14 cellular contexts compared by ENCODE assay signal in genomic region chr7:25831901-25832411, GRCh38.
DNase-seq lines count a peak whose midpoint lies in the region; ATAC-seq and TF ChIP-seq lines count a peak whose summit lies in the region.
"Had no signal": no experiment of that assay in that cellular context is flagged by ENCODE, and none has a peak within 500 bp of the region (broad histone marks: within the 10 kb centered on the region; RNA-seq: fewer than 3 reads in every experiment).

No MANE protein-coding gene starts in this region.

- CTCF ChIA-PET in CD8-positive, alpha-beta memory T cell (lab: Charles Lee) = no interaction called here

- DNase-seq in NCI-H69 (lab: John Stamatoyannopoulos, UW) = peak; percentile 47
- peak; percentile 95 for DNase-seq in cerebellar cortex (ENCODE audit: low spot score)
- DNase-seq in mesothelial cell of epicardium (ENCODE audit: low spot score in 2 of 2, unreplicated experiment in 2 of 2) = no peak
- DNase-seq in CD8-positive, alpha-beta memory T cell = no peak
- DNase-seq in EL = no peak
- DNase-seq: activated T-cell treated with anti-CD3 and anti-CD28 coated beads, Interleukin-2, amount 50 U/mL, for 1 hour; body of pancreas; CD4-positive, CD25-positive, alpha-beta regulatory T cell; NCI-H524 treated with DMSO at 0.1 percent for 48 hours; SIG-M5 had no signal

- H3K9me3 Mint-ChIP-seq in mesothelial cell of epicardium = peaks cover 14% of the 10 kb centered on the region
- no peaks in the 10 kb centered on the region for H3K9me3 Mint-ChIP-seq in CD8-positive, alpha-beta memory T cell
- H3K9me3 Mint-ChIP-seq: CD4-positive, CD25-positive, alpha-beta regulatory T cell; natural killer cell treated with Interleukin-12 subunit alpha and Interleukin-12 subunit beta and Interleukin-15 and Interleukin-18, amount 100 ng/mL, for 72 hours had no signal

- H3K27ac ChIP-seq in stomach smooth muscle (ENCODE audit: low read length) = peak overlapping the region; percentile 62
- H3K27ac ChIP-seq in CD8-positive, alpha-beta memory T cell (ENCODE audit: low read depth, low read length) = no peak overlapping the region
- H3K27ac ChIP-seq: body of pancreas, HL-60 had no signal

- no peaks in the 10 kb centered on the region for H3K9me3 ChIP-seq in stomach smooth muscle (ENCODE audit: control insufficient read depth in 2 of 2, low read length in 2 of 2)
- no peaks in the 10 kb centered on the region for H3K9me3 ChIP-seq in CD8-positive, alpha-beta memory T cell (ENCODE audit: low read length)
- H3K9me3 ChIP-seq: body of pancreas had no signal

- POLR2A ChIA-PET in CD8-positive, alpha-beta memory T cell (lab: Charles Lee) = no interaction called here

- ATAC-seq in HG03139 (IDR thresholded peaks at IDR 0.05; ENCODE audit: unreplicated experiment) = no peak
- ATAC-seq: natural killer cell treated with Interleukin-12 subunit alpha and Interleukin-12 subunit beta and Interleukin-15 and Interleukin-18, amount 100 ng/mL, for 72 hours had no signal

- no peaks in the 10 kb centered on the region for H3K36me3 ChIP-seq in stomach smooth muscle (ENCODE audit: control insufficient read depth in 2 of 2, insufficient read depth in 2 of 2, low read length in 2 of 2)
- no peaks in the 10 kb centered on the region for H3K36me3 ChIP-seq in CD8-positive, alpha-beta memory T cell (ENCODE audit: insufficient read depth, low read length)

- no peak overlapping the region for H3K9ac ChIP-seq in stomach smooth muscle (ENCODE audit: low read length in 2 of 2)

- peaks cover 1% of the 10 kb centered on the region for H3K36me3 Mint-ChIP-seq in mesothelial cell of epicardium
- no peaks in the 10 kb centered on the region for H3K36me3 Mint-ChIP-seq in CD8-positive, alpha-beta memory T cell
- H3K36me3 Mint-ChIP-seq: CD4-positive, CD25-positive, alpha-beta regulatory T cell; natural killer cell treated with Interleukin-12 subunit alpha and Interleukin-12 subunit beta and Interleukin-15 and Interleukin-18, amount 100 ng/mL, for 72 hours had no signal

- peak overlapping the region; percentile 64 for H3K27ac Mint-ChIP-seq in mesothelial cell of epicardium
- no peak overlapping the region for H3K27ac Mint-ChIP-seq in CD8-positive, alpha-beta memory T cell
- H3K27ac Mint-ChIP-seq: CD4-positive, CD25-positive, alpha-beta regulatory T cell; natural killer cell treated with Interleukin-12 subunit alpha and Interleukin-12 subunit beta and Interleukin-15 and Interleukin-18, amount 100 ng/mL, for 72 hours had no signal

- H3K4me1 ChIP-seq in stomach smooth muscle (ENCODE audit: control insufficient read depth, insufficient read depth, low read length) = peaks cover 8% of the 10 kb centered on the region
- no peaks in the 10 kb centered on the region for H3K4me1 ChIP-seq in CD8-positive, alpha-beta memory T cell (ENCODE audit: insufficient read depth, low read length)
- H3K4me1 ChIP-seq: body of pancreas had no signal

- H3K27me3 ChIP-seq in stomach smooth muscle (ENCODE audit: control insufficient read depth in 1 of 2, insufficient read depth in 2 of 2, low read length in 2 of 2) = no peaks in the 10 kb centered on the region
- no peaks in the 10 kb centered on the region for H3K27me3 ChIP-seq in CD8-positive, alpha-beta memory T cell (ENCODE audit: insufficient read depth, low read length, poor library complexity, severe bottlenecking)
- H3K27me3 ChIP-seq: body of pancreas had no signal

- no peak overlapping the region for H3K4me3 Mint-ChIP-seq in mesothelial cell of epicardium
- H3K4me3 Mint-ChIP-seq in CD8-positive, alpha-beta memory T cell = no peak overlapping the region
- H3K4me3 Mint-ChIP-seq: CD4-positive, CD25-positive, alpha-beta regulatory T cell; natural killer cell treated with Interleukin-12 subunit alpha and Interleukin-12 subunit beta and Interleukin-15 and Interleukin-18, amount 100 ng/mL, for 72 hours had no signal

- H3K4me3 ChIP-seq in stomach smooth muscle (ENCODE audit: low read length in 2 of 2) = no peak overlapping the region
- no peak overlapping the region for H3K4me3 ChIP-seq in CD8-positive, alpha-beta memory T cell (ENCODE audit: low read length)
- H3K4me3 ChIP-seq: body of pancreas had no signal

- no peak for TF ChIP-seq CTCF in mesothelial cell of epicardium (IDR thresholded peaks at IDR 0.05; ENCODE audit: unreplicated experiment)

- H3K27me3 Mint-ChIP-seq in mesothelial cell of epicardium (ENCODE audit: low read depth) = no peaks in the 10 kb centered on the region
- H3K27me3 Mint-ChIP-seq in CD8-positive, alpha-beta memory T cell = peaks cover 10 to 33% of the 10 kb centered on the region in 2 donors

- H3K4me1 Mint-ChIP-seq in mesothelial cell of epicardium = peaks cover 35% of the 10 kb centered on the region
- no peaks in the 10 kb centered on the region for H3K4me1 Mint-ChIP-seq in CD8-positive, alpha-beta memory T cell
- H3K4me1 Mint-ChIP-seq: CD4-positive, CD25-positive, alpha-beta regulatory T cell had no signal

Comparison
In these comparisons a context has a peak if more than half of its experiments do, and no peak if none do; other contexts are left out.
1. DNase-seq: peak in NCI-H69 (single experiment) and cerebellar cortex (single experiment); none in mesothelial cell of epicardium (0 of 2), CD8-positive, alpha-beta memory T cell (0 of 5) and EL (single experiment).